Comparison of ENCODE assay signal across 7 cellular contexts in genomic region chr7:127252736-127253288, GRCh38. TPM values are rescaled to one million over a fixed set of nuclear protein-coding genes. Genes with fewer than 3 reads are reported as not detected.
A peak's percentile ranks its signal among the peaks of the same experiment; 100 is the strongest.
DNase-seq lines count a peak whose midpoint lies in the region; ATAC-seq, FAIRE-seq and TF ChIP-seq lines count a peak whose summit lies in the region.

TSS of gene GRM8 (minus strand) at chr7:127252941.

- no peaks in the 10 kb centered on the region for H4K20me1 ChIP-seq in PC-3 (ENCODE audit: low read length)

- peak within 1 kb of the TSS; percentile 96 for H2AFZ ChIP-seq in PC-3 (ENCODE audit: low read length)

- no peaks in the 10 kb centered on the region for H3F3A ChIP-seq in PC-3 (ENCODE audit: low read length, unreplicated experiment)

- H3K36me3 ChIP-seq in PC-3 (ENCODE audit: low read depth, low read length) (no peaks in the 10 kb centered on the region), brain microvascular endothelial cell (replicated peaks) (no peaks in the 10 kb centered on the region), iPS-20b (ENCODE audit: insufficient read depth, low read depth, low read length) (no peaks in the 10 kb centered on the region), sigmoid colon (no peaks in the 10 kb centered on the region)

- peak within 1 kb of the TSS; percentile 96 for H3K4me2 ChIP-seq in PC-3 (ENCODE audit: low read length)

- in situ Hi-C loops in brain microvascular endothelial cell (cut with HindIII; ENCODE audit: low pct_ligation_motif_present, low sequenced_read_pairs): no loop called here

- DNase-seq in GM12891 (ENCODE audit: insufficient read length, low spot score) (peak; percentile 21), PC-3 (peak; percentile 14), brain microvascular endothelial cell (peak; percentile 9), sigmoid colon (peak; percentile 72)

- H3K9ac ChIP-seq in PC-3 (ENCODE audit: low read length): 0 out of 2 replicates have a peak within 1 kb of the TSS, but pooled peaks have one; percentile 1
- peak within 1 kb of the TSS; percentile 91 for H3K9ac ChIP-seq in iPS-20b (ENCODE audit: low read depth, low read length)

- no peaks in the 10 kb centered on the region for H3K79me2 ChIP-seq in PC-3 (ENCODE audit: low read length)

- no peak for TF ChIP-seq EP300 in sigmoid colon (IDR thresholded peaks at IDR 0.05)

- H3K27me3 ChIP-seq in PC-3 (ENCODE audit: low read length): peaks cover 53% of the 10 kb centered on the region
- H3K27me3 ChIP-seq in brain microvascular endothelial cell (replicated peaks): peaks cover 36% of the 10 kb centered on the region
- H3K27me3 ChIP-seq in iPS-20b (ENCODE audit: insufficient read depth, low read length): peaks cover 79% of the 10 kb centered on the region
- peaks cover 15 to 70% (median 43%) of the 10 kb centered on the region in 3 donors for H3K27me3 ChIP-seq in sigmoid colon

- CTCF ChIA-PET in PC-3 (lab: Charles Lee): no interaction called here

- TF ChIP-seq CTCF in PC-3 (conservative IDR thresholded peaks at IDR 0.05; ENCODE audit: low read depth, low read length): no peak
- no peak for TF ChIP-seq CTCF in brain microvascular endothelial cell (IDR thresholded peaks at IDR 0.05; ENCODE audit: low read depth, low read length, missing control alignments)
- no peak for TF ChIP-seq CTCF in sigmoid colon (IDR thresholded peaks at IDR 0.05)

- POLR2A ChIA-PET in PC-3 (lab: Charles Lee; ENCODE audit: unreplicated experiment): no interaction called here

- H3K4me3 ChIP-seq in PC-3 (ENCODE audit: low read length) (peak within 1 kb of the TSS; percentile 79), brain microvascular endothelial cell (ENCODE audit: low read depth, low read length) (peak within 1 kb of the TSS; percentile 64), iPS-20b (ENCODE audit: low read length) (peak within 1 kb of the TSS; percentile 89), sigmoid colon (peak within 1 kb of the TSS; percentile 46 to 68 (median 62))

- H3K27ac ChIP-seq in PC-3 (ENCODE audit: low read length) (no peak within 1 kb of the TSS), brain microvascular endothelial cell (no peak within 1 kb of the TSS), iPS-20b (ENCODE audit: low read length) (no peak within 1 kb of the TSS), sigmoid colon (peak within 1 kb of the TSS; percentile 7 to 68 (median 42))

- H3K9me2 ChIP-seq in PC-3 (replicated peaks; ENCODE audit: low read length): no peaks in the 10 kb centered on the region

- 1% methylated on average over 66 of the region's 66 CpGs for WGBS in sigmoid colon, 2 donors

- intact Hi-C loops in PC-3 (cut with micrococcal nuclease): loop anchor here (1.0 to 5.0 kb wide), 3 partner anchors 139 to 450 kb away; partner anchors contain the start of gene ZNF800
- intact Hi-C loops in sigmoid colon (cut with DNase I): loop anchor here (5.0 kb wide), 1 partner anchor 451 kb away; no protein-coding TSS in a partner anchor

- no peak for FAIRE-seq in GM12891 (lab: Jason Lieb, UNC)

- H3K4me1 ChIP-seq in PC-3 (ENCODE audit: insufficient read depth, low read length) (peaks cover 13% of the 10 kb centered on the region), iPS-20b (ENCODE audit: insufficient read depth, low read length) (peaks cover 3% of the 10 kb centered on the region; the same call in 1 of the 2 replicates), sigmoid colon (peaks cover 0 to 30% (median 23%) of the 10 kb centered on the region in 4 donors)

- BruUV-seq in PC-3 (replicated peaks; lab: Mats Ljungman, UMichigan): no TSS peak

- TF ChIP-seq POLR2A in GM12891 (IDR thresholded peaks at IDR 0.05; ENCODE audit: low read depth, low read length) (no peak), sigmoid colon (IDR thresholded peaks at IDR 0.05) (no peak)

- no peaks in the 10 kb centered on the region for H3K9me3 ChIP-seq in PC-3 (ENCODE audit: low read length)
- no peaks in the 10 kb centered on the region for H3K9me3 ChIP-seq in iPS-20b (ENCODE audit: insufficient read depth, low read depth, low read length)
- no peaks in the 10 kb centered on the region for H3K9me3 ChIP-seq in sigmoid colon

- ATAC-seq in HG03159 (IDR thresholded peaks at IDR 0.05; ENCODE audit: unreplicated experiment) (peak; percentile 30), PC-3 (peak; percentile 12), GM19035 (IDR thresholded peaks at IDR 0.05; ENCODE audit: unreplicated experiment) (no peak)

TF ChIP-seq in GM12891, 5 proteins besides CTCF, POLR2A, EP300 and RAD21:
- TF ChIP-seq PAX5 (IDR thresholded peaks at IDR 0.05; ENCODE audit: insufficient read depth, low read length, severe bottlenecking) (no peak), TAF1 (IDR thresholded peaks at IDR 0.05; ENCODE audit: low read depth, low read length) (no peak), POLR2AphosphoS5 (IDR thresholded peaks at IDR 0.05; ENCODE audit: low read depth, low read length) (no peak), SPI1 (IDR thresholded peaks at IDR 0.05; ENCODE audit: low read depth, low read length) (no peak), POU2F2 (IDR thresholded peaks at IDR 0.05; ENCODE audit: low read depth, low read length) (no peak)

RNA-seq across cellular contexts. Expression of gene GRM8, which starts in this region (rescaled TPM):
- 0.24 TPM for polyA plus RNA-seq in GM12891 (2012; ENCODE audit: low read depth, missing spikeins)
- total RNA-seq in PC-3 (2014; rRNA removed): not detected in 2 replicates
- total RNA-seq in sigmoid colon: under 1 TPM in 2 of 4 donors, not detected in 2; 0.27 to 0.55 TPM
- 1 to 10 TPM in 1 of 3 donors, not detected in 2; 1.9 TPM for polyA plus RNA-seq in sigmoid colon

Comparison
In these comparisons a context has a peak if more than half of its experiments do, and no peak if none do; other contexts are left out.
1. Peak in DNase-seq, ATAC-seq, H3K4me3 ChIP-seq, H3K9ac ChIP-seq and H3K4me2 ChIP-seq in PC-3; RNA of the gene not detected or under 1 TPM.
2. DNase-seq: peak in every context shown above with its lines; median percentile 72 in sigmoid colon; 21 in GM12891; 14 in PC-3; 9 in brain microvascular endothelial cell.
3. H3K27ac ChIP-seq: peak in sigmoid colon (4 of 4); none in PC-3 (single experiment), brain microvascular endothelial cell (single experiment) and iPS-20b (single experiment).
4. Peak in every context shown above with its lines, with median percentiles within 50 percentile points of each other: H3K4me3 ChIP-seq.